ENCODE assay signal across 1 cellular context in the genomic region with DNA sequence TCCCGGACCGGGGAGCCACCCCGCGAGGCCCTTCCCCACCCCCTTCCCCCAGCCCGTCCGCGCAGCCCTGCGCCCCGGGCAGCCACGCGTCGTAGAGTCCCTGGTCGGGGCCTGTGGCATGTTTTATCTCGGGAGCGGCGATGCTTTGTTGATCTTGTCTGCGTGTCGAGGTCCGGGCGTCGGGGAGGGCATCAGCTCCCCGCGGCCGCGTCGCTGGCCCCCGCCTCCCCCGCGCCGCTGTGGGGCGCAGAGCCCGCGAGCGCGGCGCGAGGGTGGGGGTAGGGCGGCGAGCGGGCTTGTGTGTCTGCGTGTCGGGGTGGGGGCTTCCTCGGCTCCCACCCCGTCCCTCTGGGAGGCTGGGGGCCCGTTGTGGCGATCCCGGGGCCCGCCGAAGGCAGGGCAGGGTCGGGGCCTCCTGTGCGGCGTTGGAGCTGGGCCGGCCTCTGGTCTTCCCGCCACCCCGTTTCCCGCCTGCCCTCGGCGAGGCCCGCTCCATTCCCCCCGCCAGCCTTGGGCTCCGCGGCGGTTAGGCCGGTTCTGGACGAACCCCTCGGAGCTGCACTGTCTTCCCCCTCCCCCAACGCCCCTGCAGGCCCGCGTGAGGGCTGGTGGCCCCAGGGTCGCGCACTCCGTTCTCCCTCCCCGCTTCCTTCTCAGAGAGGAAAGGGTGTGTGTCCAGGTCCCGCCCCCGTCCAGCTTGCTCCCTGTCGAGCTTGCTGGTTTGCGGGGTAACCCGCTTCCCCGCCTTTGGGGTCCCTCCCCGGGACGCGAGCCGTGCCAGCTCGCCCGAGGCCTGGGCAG.
TF ChIP-seq lines count a peak whose summit lies in the region.

No MANE protein-coding gene starts in this region.

TF ChIP-seq in HEK293, 187 proteins besides CTCF, POLR2A, EP300 and RAD21 (continued from another document and continues in another):
- TF ChIP-seq ZNF19 (tag by site-specific recombination; IDR thresholded peaks at IDR 0.05; ENCODE audit: low read depth) = no peak
- TF ChIP-seq, protein P1, sequence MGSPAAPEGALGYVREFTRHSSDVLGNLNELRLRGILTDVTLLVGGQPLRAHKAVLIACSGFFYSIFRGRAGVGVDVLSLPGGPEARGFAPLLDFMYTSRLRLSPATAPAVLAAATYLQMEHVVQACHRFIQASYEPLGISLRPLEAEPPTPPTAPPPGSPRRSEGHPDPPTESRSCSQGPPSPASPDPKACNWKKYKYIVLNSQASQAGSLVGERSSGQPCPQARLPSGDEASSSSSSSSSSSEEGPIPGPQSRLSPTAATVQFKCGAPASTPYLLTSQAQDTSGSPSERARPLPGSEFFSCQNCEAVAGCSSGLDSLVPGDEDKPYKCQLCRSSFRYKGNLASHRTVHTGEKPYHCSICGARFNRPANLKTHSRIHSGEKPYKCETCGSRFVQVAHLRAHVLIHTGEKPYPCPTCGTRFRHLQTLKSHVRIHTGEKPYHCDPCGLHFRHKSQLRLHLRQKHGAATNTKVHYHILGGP (tag by site-specific recombination; IDR thresholded peaks at IDR 0.05) = no peak
- TF ChIP-seq ZNF366 (tag by site-specific recombination; conservative IDR thresholded peaks at IDR 0.05) = 0 out of 2 replicates have a peak, but pooled peaks have one; percentile 13
- no peak for TF ChIP-seq ZNF624 (tag by site-specific recombination; IDR thresholded peaks at IDR 0.05)
- TF ChIP-seq SP7 (tag by site-specific recombination; IDR thresholded peaks at IDR 0.05) = peak; percentile 20; the same call in 1 of the 2 replicates
- TF ChIP-seq, protein P2, sequence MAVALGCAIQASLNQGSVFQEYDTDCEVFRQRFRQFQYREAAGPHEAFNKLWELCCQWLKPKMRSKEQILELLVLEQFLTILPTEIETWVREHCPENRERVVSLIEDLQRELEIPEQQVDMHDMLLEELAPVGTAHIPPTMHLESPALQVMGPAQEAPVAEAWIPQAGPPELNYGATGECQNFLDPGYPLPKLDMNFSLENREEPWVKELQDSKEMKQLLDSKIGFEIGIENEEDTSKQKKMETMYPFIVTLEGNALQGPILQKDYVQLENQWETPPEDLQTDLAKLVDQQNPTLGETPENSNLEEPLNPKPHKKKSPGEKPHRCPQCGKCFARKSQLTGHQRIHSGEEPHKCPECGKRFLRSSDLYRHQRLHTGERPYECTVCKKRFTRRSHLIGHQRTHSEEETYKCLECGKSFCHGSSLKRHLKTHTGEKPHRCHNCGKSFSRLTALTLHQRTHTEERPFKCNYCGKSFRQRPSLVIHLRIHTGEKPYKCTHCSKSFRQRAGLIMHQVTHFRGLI (tag by site-specific recombination; IDR thresholded peaks at IDR 0.05) = no peak
- TF ChIP-seq, protein P3, sequence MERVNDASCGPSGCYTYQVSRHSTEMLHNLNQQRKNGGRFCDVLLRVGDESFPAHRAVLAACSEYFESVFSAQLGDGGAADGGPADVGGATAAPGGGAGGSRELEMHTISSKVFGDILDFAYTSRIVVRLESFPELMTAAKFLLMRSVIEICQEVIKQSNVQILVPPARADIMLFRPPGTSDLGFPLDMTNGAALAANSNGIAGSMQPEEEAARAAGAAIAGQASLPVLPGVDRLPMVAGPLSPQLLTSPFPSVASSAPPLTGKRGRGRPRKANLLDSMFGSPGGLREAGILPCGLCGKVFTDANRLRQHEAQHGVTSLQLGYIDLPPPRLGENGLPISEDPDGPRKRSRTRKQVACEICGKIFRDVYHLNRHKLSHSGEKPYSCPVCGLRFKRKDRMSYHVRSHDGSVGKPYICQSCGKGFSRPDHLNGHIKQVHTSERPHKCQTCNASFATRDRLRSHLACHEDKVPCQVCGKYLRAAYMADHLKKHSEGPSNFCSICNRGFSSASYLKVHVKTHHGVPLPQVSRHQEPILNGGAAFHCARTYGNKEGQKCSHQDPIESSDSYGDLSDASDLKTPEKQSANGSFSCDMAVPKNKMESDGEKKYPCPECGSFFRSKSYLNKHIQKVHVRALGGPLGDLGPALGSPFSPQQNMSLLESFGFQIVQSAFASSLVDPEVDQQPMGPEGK (tag by site-specific recombination; IDR thresholded peaks at IDR 0.05) = peak; percentile 41
- no peak for TF ChIP-seq ZNF529 (tag by site-specific recombination; IDR thresholded peaks at IDR 0.05; ENCODE audit: insufficient replicate concordance)
- TF ChIP-seq, protein P4, sequence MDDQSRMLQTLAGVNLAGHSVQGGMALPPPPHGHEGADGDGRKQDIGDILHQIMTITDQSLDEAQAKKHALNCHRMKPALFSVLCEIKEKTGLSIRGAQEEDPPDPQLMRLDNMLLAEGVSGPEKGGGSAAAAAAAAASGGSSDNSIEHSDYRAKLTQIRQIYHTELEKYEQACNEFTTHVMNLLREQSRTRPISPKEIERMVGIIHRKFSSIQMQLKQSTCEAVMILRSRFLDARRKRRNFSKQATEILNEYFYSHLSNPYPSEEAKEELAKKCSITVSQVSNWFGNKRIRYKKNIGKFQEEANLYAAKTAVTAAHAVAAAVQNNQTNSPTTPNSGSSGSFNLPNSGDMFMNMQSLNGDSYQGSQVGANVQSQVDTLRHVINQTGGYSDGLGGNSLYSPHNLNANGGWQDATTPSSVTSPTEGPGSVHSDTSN (CRISPR knock-in tag; IDR thresholded peaks at IDR 0.05) = 0 out of 2 replicates have a peak, but pooled peaks have one; percentile 16
- TF ChIP-seq, protein P5, sequence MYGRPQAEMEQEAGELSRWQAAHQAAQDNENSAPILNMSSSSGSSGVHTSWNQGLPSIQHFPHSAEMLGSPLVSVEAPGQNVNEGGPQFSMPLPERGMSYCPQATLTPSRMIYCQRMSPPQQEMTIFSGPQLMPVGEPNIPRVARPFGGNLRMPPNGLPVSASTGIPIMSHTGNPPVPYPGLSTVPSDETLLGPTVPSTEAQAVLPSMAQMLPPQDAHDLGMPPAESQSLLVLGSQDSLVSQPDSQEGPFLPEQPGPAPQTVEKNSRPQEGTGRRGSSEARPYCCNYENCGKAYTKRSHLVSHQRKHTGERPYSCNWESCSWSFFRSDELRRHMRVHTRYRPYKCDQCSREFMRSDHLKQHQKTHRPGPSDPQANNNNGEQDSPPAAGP (tag by site-specific recombination; IDR thresholded peaks at IDR 0.05) = peak; percentile 52; the same call in 1 of the 2 replicates
- no peak for TF ChIP-seq ZNF311 (tag by site-specific recombination; IDR thresholded peaks at IDR 0.05; ENCODE audit: borderline replicate concordance)
- no peak for TF ChIP-seq ZFP3 (tag by site-specific recombination; IDR thresholded peaks at IDR 0.05; ENCODE audit: low read depth)
- no peak for TF ChIP-seq SALL2 (tag by site-specific recombination; IDR thresholded peaks at IDR 0.05; ENCODE audit: borderline replicate concordance)
- no peak for TF ChIP-seq OVOL3 (tag by site-specific recombination; IDR thresholded peaks at IDR 0.05)
- TF ChIP-seq, protein P6, sequence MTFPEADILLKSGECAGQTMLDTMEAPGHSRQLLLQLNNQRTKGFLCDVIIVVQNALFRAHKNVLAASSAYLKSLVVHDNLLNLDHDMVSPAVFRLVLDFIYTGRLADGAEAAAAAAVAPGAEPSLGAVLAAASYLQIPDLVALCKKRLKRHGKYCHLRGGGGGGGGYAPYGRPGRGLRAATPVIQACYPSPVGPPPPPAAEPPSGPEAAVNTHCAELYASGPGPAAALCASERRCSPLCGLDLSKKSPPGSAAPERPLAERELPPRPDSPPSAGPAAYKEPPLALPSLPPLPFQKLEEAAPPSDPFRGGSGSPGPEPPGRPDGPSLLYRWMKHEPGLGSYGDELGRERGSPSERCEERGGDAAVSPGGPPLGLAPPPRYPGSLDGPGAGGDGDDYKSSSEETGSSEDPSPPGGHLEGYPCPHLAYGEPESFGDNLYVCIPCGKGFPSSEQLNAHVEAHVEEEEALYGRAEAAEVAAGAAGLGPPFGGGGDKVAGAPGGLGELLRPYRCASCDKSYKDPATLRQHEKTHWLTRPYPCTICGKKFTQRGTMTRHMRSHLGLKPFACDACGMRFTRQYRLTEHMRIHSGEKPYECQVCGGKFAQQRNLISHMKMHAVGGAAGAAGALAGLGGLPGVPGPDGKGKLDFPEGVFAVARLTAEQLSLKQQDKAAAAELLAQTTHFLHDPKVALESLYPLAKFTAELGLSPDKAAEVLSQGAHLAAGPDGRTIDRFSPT (tag by site-specific recombination; IDR thresholded peaks at IDR 0.05) = peak; percentile 58; the same call in 1 of the 2 replicates
- TF ChIP-seq, protein P7, sequence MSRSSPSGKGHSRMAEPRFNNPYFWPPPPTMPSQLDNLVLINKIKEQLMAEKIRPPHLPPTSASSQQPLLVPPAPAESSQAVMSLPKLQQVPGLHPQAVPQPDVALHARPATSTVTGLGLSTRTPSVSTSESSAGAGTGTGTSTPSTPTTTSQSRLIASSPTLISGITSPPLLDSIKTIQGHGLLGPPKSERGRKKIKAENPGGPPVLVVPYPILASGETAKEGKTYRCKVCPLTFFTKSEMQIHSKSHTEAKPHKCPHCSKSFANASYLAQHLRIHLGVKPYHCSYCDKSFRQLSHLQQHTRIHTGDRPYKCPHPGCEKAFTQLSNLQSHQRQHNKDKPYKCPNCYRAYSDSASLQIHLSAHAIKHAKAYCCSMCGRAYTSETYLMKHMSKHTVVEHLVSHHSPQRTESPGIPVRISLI (tag by site-specific recombination; IDR thresholded peaks at IDR 0.05) = no peak
- no peak for TF ChIP-seq ZNF24 (tag by site-specific recombination; IDR thresholded peaks at IDR 0.05)
- TF ChIP-seq, protein P8, sequence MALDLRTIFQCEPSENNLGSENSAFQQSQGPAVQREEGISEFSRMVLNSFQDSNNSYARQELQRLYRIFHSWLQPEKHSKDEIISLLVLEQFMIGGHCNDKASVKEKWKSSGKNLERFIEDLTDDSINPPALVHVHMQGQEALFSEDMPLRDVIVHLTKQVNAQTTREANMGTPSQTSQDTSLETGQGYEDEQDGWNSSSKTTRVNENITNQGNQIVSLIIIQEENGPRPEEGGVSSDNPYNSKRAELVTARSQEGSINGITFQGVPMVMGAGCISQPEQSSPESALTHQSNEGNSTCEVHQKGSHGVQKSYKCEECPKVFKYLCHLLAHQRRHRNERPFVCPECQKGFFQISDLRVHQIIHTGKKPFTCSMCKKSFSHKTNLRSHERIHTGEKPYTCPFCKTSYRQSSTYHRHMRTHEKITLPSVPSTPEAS (tag by site-specific recombination; IDR thresholded peaks at IDR 0.05) = no peak
- TF ChIP-seq, protein P9, sequence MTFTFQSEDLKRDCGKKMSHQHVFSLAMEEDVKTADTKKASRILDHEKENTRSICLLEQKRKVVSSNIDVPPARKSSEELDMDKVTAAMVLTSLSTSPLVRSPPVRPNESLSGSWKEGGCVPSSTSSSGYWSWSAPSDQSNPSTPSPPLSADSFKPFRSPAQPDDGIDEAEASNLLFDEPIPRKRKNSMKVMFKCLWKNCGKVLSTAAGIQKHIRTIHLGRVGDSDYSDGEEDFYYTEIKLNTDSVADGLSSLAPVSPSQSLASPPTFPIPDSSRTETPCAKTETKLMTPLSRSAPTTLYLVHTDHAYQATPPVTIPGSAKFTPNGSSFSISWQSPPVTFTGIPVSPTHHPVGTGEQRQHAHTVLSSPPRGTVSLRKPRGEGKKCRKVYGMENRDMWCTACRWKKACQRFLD (tag by site-specific recombination; IDR thresholded peaks at IDR 0.05) = no peak
- TF ChIP-seq, protein P10, sequence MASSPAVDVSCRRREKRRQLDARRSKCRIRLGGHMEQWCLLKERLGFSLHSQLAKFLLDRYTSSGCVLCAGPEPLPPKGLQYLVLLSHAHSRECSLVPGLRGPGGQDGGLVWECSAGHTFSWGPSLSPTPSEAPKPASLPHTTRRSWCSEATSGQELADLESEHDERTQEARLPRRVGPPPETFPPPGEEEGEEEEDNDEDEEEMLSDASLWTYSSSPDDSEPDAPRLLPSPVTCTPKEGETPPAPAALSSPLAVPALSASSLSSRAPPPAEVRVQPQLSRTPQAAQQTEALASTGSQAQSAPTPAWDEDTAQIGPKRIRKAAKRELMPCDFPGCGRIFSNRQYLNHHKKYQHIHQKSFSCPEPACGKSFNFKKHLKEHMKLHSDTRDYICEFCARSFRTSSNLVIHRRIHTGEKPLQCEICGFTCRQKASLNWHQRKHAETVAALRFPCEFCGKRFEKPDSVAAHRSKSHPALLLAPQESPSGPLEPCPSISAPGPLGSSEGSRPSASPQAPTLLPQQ (tag by site-specific recombination; IDR thresholded peaks at IDR 0.05) = peak; percentile 46; the same call in 1 of the 2 replicates
- TF ChIP-seq, protein P11, sequence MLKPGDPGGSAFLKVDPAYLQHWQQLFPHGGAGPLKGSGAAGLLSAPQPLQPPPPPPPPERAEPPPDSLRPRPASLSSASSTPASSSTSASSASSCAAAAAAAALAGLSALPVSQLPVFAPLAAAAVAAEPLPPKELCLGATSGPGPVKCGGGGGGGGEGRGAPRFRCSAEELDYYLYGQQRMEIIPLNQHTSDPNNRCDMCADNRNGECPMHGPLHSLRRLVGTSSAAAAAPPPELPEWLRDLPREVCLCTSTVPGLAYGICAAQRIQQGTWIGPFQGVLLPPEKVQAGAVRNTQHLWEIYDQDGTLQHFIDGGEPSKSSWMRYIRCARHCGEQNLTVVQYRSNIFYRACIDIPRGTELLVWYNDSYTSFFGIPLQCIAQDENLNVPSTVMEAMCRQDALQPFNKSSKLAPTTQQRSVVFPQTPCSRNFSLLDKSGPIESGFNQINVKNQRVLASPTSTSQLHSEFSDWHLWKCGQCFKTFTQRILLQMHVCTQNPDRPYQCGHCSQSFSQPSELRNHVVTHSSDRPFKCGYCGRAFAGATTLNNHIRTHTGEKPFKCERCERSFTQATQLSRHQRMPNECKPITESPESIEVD (tag by site-specific recombination; IDR thresholded peaks at IDR 0.05) = no peak
- no peak for TF ChIP-seq SETDB1 (IDR thresholded peaks at IDR 0.05; ENCODE audit: insufficient read length, low read length)
- no peak for TF ChIP-seq ZBTB48 (tag by site-specific recombination; IDR thresholded peaks at IDR 0.05)
- TF ChIP-seq, protein P12, sequence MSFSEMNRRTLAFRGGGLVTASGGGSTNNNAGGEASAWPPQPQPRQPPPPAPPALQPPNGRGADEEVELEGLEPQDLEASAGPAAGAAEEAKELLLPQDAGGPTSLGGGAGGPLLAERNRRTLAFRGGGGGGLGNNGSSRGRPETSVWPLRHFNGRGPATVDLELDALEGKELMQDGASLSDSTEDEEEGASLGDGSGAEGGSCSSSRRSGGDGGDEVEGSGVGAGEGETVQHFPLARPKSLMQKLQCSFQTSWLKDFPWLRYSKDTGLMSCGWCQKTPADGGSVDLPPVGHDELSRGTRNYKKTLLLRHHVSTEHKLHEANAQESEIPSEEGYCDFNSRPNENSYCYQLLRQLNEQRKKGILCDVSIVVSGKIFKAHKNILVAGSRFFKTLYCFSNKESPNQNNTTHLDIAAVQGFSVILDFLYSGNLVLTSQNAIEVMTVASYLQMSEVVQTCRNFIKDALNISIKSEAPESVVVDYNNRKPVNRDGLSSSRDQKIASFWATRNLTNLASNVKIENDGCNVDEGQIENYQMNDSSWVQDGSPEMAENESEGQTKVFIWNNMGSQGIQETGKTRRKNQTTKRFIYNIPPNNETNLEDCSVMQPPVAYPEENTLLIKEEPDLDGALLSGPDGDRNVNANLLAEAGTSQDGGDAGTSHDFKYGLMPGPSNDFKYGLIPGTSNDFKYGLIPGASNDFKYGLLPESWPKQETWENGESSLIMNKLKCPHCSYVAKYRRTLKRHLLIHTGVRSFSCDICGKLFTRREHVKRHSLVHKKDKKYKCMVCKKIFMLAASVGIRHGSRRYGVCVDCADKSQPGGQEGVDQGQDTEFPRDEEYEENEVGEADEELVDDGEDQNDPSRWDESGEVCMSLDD (tag by site-specific recombination; IDR thresholded peaks at IDR 0.05) = peak; percentile 38; the same call in 1 of the 2 replicates
- no peak for TF ChIP-seq ZNF423 (tag by site-specific recombination; IDR thresholded peaks at IDR 0.05)
